In the genomic region with DNA sequence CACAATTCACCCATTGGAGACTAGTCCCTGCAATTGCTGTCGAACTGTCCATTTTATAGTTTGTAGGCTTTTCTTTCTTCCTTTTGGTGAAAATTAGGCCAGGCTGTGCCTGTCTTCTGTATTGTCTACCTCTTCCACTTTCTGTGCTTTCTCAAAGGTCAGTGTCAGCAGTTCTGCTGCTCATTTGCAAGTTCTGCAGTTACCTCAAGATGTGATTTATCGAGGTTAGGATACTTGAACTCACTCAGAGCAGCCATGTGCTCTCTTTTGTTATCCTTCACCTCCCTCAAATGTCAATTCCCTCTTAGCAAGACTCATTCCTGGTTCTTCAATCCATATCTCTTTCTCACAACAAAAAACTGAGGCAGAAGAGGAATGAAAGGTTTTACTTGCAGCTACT, we compare ENCODE assay signal across 7 cellular contexts.
"Had no signal": no experiment of that assay in that cellular context is flagged by ENCODE, and none has a peak within 500 bp of the region (broad histone marks: within the 10 kb centered on the region; RNA-seq: fewer than 3 reads in every experiment).

No MANE protein-coding gene starts in this region.

- DNase-seq: GM23248, GOT3, H9, HCEC 1CT, IMR-90, KG1 had no signal

- H3K4me3 ChIP-seq: GM23248, K562 had no signal
